Comparison of ENCODE assay signal across 1 cellular context in the genomic region with DNA sequence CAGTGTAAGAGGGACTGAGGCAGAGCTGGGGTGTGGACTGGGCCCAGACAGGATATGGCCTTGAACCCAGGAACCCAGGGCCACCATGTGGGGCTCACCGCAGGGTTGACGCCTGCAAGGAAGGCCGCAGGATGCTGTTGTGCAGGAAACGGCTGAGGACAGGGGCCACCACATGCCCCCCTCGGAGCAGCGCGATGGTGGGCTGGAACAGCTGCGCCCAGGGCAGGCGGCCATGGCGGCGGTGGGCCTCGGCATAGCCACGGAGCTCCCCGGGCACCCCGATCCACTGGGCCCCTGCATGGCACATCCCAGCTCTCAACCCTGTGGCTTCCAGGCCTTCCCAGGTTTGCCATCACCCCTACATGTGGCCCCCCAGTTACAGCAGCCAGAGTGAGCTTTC.
TF ChIP-seq lines count a peak whose summit lies in the region.

No MANE protein-coding gene starts in this region.

TF ChIP-seq in HepG2, 621 proteins besides CTCF, POLR2A, EP300 and RAD21:
- peak; percentile 18; the same call in 1 of the 2 replicates for TF ChIP-seq ZNF687 (CRISPR knock-in tag; IDR thresholded peaks at IDR 0.05)
- TF ChIP-seq ZNF644 (CRISPR knock-in tag; IDR thresholded peaks at IDR 0.05; ENCODE audit: low read depth): no peak
- TF ChIP-seq, protein P1, sequence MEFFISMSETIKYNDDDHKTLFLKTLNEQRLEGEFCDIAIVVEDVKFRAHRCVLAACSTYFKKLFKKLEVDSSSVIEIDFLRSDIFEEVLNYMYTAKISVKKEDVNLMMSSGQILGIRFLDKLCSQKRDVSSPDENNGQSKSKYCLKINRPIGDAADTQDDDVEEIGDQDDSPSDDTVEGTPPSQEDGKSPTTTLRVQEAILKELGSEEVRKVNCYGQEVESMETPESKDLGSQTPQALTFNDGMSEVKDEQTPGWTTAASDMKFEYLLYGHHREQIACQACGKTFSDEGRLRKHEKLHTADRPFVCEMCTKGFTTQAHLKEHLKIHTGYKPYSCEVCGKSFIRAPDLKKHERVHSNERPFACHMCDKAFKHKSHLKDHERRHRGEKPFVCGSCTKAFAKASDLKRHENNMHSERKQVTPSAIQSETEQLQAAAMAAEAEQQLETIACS (CRISPR knock-in tag; IDR thresholded peaks at IDR 0.05): no peak
- TF ChIP-seq ZNF607 (CRISPR knock-in tag; IDR thresholded peaks at IDR 0.05; ENCODE audit: borderline replicate concordance): no peak
- no peak for TF ChIP-seq ZNF83 (CRISPR knock-in tag; IDR thresholded peaks at IDR 0.05; ENCODE audit: borderline replicate concordance)
